8 cellular contexts compared by ENCODE assay signal in genomic region chrX:130024127-130024526, GRCh38. TPM values are rescaled to one million over a fixed set of nuclear protein-coding genes. Genes with fewer than 3 reads are reported as not detected.
A peak's percentile ranks its signal among the peaks of the same experiment; 100 is the strongest.
DNase-seq lines count a peak whose midpoint lies in the region; ATAC-seq and TF ChIP-seq lines count a peak whose summit lies in the region.

No MANE protein-coding gene starts in this region.

- ATAC-seq in GM19467 (IDR thresholded peaks at IDR 0.05; ENCODE audit: unreplicated experiment) (peak; percentile 92), HG03460 (IDR thresholded peaks at IDR 0.05; ENCODE audit: unreplicated experiment) (peak; percentile 100), SK-N-SH treated with all-trans-retinoic acid at 6 μM for 48 hours (peak; percentile 41; the same call in 2 of the 3 replicates), heart right ventricle (peak; percentile 86 to 98 (median 95))

- CTCF ChIA-PET in activated naive CD4-positive, alpha-beta T cell treated with anti-CD3 and anti-CD28 coated beads for 36 hours (lab: Charles Lee) = interaction anchor here (0.5 to 6.7 kb wide), 8 partner anchors 14 to 412 kb away, joined by 3 to 56 read pairs (median 4); no protein-coding TSS in a partner anchor

- H3K9me3 ChIP-seq in heart right ventricle = no peaks in the 10 kb centered on the region

- peaks cover 0 to 68% (median 0%) of the 10 kb centered on the region in 9 donors for H3K36me3 ChIP-seq in heart right ventricle

- intact Hi-C loops in activated naive CD4-positive, alpha-beta T cell treated with anti-CD3 and anti-CD28 coated beads for 36 hours (cut with micrococcal nuclease) = loop anchor here (1.0 to 2.0 kb wide), 5 partner anchors 37 to 99 kb away; partner anchors contain the start of gene BCORL1
- intact Hi-C loops in heart right ventricle (cut with DNase I) = loop anchor here in 5 of 10 donors (5.0 to 10.0 kb wide), 3 partner anchors 42 to 419 kb away; partner anchors contain the start of gene BCORL1 (in 2 of the 5)

- 30 to 39% methylated on average over 9 of the region's 9 CpGs for WGBS in heart right ventricle, 2 donors

- H3K27me3 Mint-ChIP-seq in activated naive CD4-positive, alpha-beta T cell treated with anti-CD3 and anti-CD28 coated beads for 36 hours (ENCODE audit: low read depth) = no peaks in the 10 kb centered on the region

- peak overlapping the region; percentile 77 for H3K27ac Mint-ChIP-seq in activated naive CD4-positive, alpha-beta T cell treated with anti-CD3 and anti-CD28 coated beads for 36 hours

- H3K9me3 Mint-ChIP-seq in activated naive CD4-positive, alpha-beta T cell treated with anti-CD3 and anti-CD28 coated beads for 36 hours = no peaks in the 10 kb centered on the region

- H3K27me3 ChIP-seq in heart right ventricle = no peaks in the 10 kb centered on the region

- no peak overlapping the region for H3K4me3 ChIP-seq in heart right ventricle

- H3K4me1 ChIP-seq in heart right ventricle = peaks cover 0 to 28% (median 7%) of the 10 kb centered on the region in 9 donors

- peak overlapping the region in 2 of 10 donors; percentile 46 to 54 for H3K27ac ChIP-seq in heart right ventricle

- peak overlapping the region; percentile 48 for H3K4me3 Mint-ChIP-seq in activated naive CD4-positive, alpha-beta T cell treated with anti-CD3 and anti-CD28 coated beads for 36 hours

- peaks cover 12% of the 10 kb centered on the region for H3K4me1 Mint-ChIP-seq in activated naive CD4-positive, alpha-beta T cell treated with anti-CD3 and anti-CD28 coated beads for 36 hours (ENCODE audit: low read depth)

- no peak for TF ChIP-seq CTCF in heart right ventricle (IDR thresholded peaks at IDR 0.05)

- peaks cover 7% of the 10 kb centered on the region for H3K36me3 Mint-ChIP-seq in activated naive CD4-positive, alpha-beta T cell treated with anti-CD3 and anti-CD28 coated beads for 36 hours (ENCODE audit: low read depth)

- DNase-seq in COLO829 (ENCODE audit: low spot score) (peak; percentile 84), heart right ventricle (peak; percentile 75 to 79), SHP77 treated with DMSO at 0.1 percent for 48 hours (lab: John Stamatoyannopoulos, UW) (no peak)
- DNase-seq in activated naive CD4-positive, alpha-beta T cell treated with anti-CD3 and anti-CD28 coated beads for 36 hours = peak; percentile 92
- peak; percentile 35 to 52 for DNase-seq in stimulated activated CD4-positive, alpha-beta T cell treated with anti-CD3 and anti-CD28 coated beads, Interleukin-1b, Interleukin-23, amount 100 ng/mL, for 1 hour (ENCODE audit: low read depth in 2 of 2)

TF ChIP-seq in SK-N-SH treated with all-trans-retinoic acid at 6 μM for 48 hours, 23 proteins besides CTCF, POLR2A, EP300 and RAD21:
- no peak for TF ChIP-seq ARNTL (CRISPR knock-in tag; IDR thresholded peaks at IDR 0.05; ENCODE audit: borderline replicate concordance, low read depth)
- no peak for TF ChIP-seq CSDC2 (CRISPR knock-in tag; IDR thresholded peaks at IDR 0.05)

RNA-seq across cellular contexts. Expression of gene BCORL1, which starts 41.7 kb away (rescaled TPM):
- 1 to 10 TPM; 3.6 to 4.1 TPM for total RNA-seq in activated naive CD4-positive, alpha-beta T cell treated with anti-CD3 and anti-CD28 coated beads for 36 hours
- 10 to 100 TPM in 1 of 10 donors, 1 to 10 TPM in 9; 4.9 to 12.8 (median 8.3) TPM for total RNA-seq in heart right ventricle
- polyA plus RNA-seq in heart right ventricle = 1 to 10 TPM; 2.1 to 3.1 TPM

Comparison
In these comparisons a context has a peak if more than half of its experiments do, and no peak if none do; other contexts are left out.
1. ATAC-seq: peak in every context shown above with its lines; median percentile 100 in HG03460; 95 in heart right ventricle; 92 in GM19467; 41 in SK-N-SH treated with all-trans-retinoic acid at 6 μM for 48 hours.